In the genomic region with DNA sequence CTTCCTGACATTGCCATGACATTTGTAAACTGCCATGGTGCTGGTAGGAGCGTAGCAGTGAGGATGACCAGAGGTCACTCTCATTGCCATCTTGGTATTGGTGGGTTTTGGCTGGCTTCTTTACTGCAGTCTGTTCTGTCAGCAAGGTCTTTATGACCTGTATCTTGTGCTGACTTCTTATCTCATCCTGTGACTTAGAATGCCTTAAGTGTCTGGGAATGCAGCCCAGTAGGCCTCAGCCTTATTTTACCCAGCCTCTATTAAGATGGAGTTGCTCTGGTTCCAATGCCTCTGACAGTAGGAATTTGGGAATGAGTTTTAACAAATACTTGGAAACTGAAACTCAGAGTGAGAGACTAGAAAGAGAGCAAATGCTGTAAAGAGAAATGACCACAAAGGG, we compare ENCODE assay signal across 16 cellular contexts. TPM values are rescaled to one million over a fixed set of nuclear protein-coding genes. Genes with fewer than 3 reads are reported as not detected.
DNase-seq lines count a peak whose midpoint lies in the region; FAIRE-seq and TF ChIP-seq lines count a peak whose summit lies in the region.
"Had no signal": no experiment of that assay in that cellular context is flagged by ENCODE, and none has a peak within 500 bp of the region (broad histone marks: within the 10 kb centered on the region; RNA-seq: fewer than 3 reads in every experiment).

No MANE protein-coding gene starts in this region.

- H3K9ac ChIP-seq in astrocyte (ENCODE audit: low read length), result no peak overlapping the region

- intact Hi-C loops in testis (cut with DNase I; ENCODE audit: low total_unique reads) (no loop called here), stomach (cut with DNase I; ENCODE audit: low total_unique reads) (no loop called here), ovary (cut with DNase I) (no loop called here)

- H3K36me3 ChIP-seq in astrocyte (ENCODE audit: insufficient read depth, low read length) (no peaks in the 10 kb centered on the region), testis (ENCODE audit: low read depth, missing control alignments) (no peaks in the 10 kb centered on the region), stomach (no peaks in the 10 kb centered on the region), ovary (no peaks in the 10 kb centered on the region)

- peak overlapping the region; percentile 68 for H3K27ac Mint-ChIP-seq in astrocyte (ENCODE audit: unreplicated experiment)

- no peak for TF ChIP-seq EP300 in stomach (IDR thresholded peaks at IDR 0.05)
- no peak for TF ChIP-seq EP300 in ovary (IDR thresholded peaks at IDR 0.05)

- H3K9me3 ChIP-seq in astrocyte (ENCODE audit: insufficient read depth, low read depth, low read length), result no peaks in the 10 kb centered on the region
- H3K9me3 ChIP-seq in testis, result no peaks in the 10 kb centered on the region
- no peaks in the 10 kb centered on the region for H3K9me3 ChIP-seq in stomach
- H3K9me3 ChIP-seq in ovary, result no peaks in the 10 kb centered on the region

- WGBS in testis, 2 donors, result 67 to 74% methylated on average over 1 of the region's 1 CpG
- 81 to 100% (median 95%) methylated on average over 1 of the region's 1 CpG for WGBS in stomach, 5 donors
- WGBS in ovary, 3 donors, result 52 to 63% (median 53%) methylated on average over 1 of the region's 1 CpG

- no peak for TF ChIP-seq POLR2A in testis (IDR thresholded peaks at IDR 0.05)
- no peak for TF ChIP-seq POLR2A in stomach (IDR thresholded peaks at IDR 0.05)
- no peak for TF ChIP-seq POLR2A in ovary (IDR thresholded peaks at IDR 0.05)

- no peak overlapping the region for H2AFZ ChIP-seq in astrocyte (ENCODE audit: low read depth, low read length)

- no peak overlapping the region for H3K4me3 Mint-ChIP-seq in astrocyte (ENCODE audit: unreplicated experiment)

- no peak overlapping the region for H3K4me2 ChIP-seq in astrocyte (ENCODE audit: low read length)

- H3K27me3 ChIP-seq in astrocyte (ENCODE audit: insufficient read depth, low read length) (peaks cover 6% of the 10 kb centered on the region), testis (no peaks in the 10 kb centered on the region), stomach (peaks cover 0 to 11% (median 0%) of the 10 kb centered on the region in 3 donors), ovary (no peaks in the 10 kb centered on the region)

- H4K20me1 ChIP-seq in astrocyte (ENCODE audit: insufficient read depth, low read length), result no peaks in the 10 kb centered on the region

- peaks cover 12% of the 10 kb centered on the region for H3K4me1 Mint-ChIP-seq in astrocyte (ENCODE audit: low read depth, unreplicated experiment)

- H3K9me3 Mint-ChIP-seq in astrocyte (ENCODE audit: unreplicated experiment), result peaks cover 2% of the 10 kb centered on the region
- H3K9me3 Mint-ChIP-seq: CD14-positive monocyte had no signal

- H3K4me3 ChIP-seq in astrocyte (ENCODE audit: insufficient read depth, low read depth, low read length) (no peak overlapping the region), testis (no peak overlapping the region), stomach (no peak overlapping the region), ovary (no peak overlapping the region)

- peaks cover 42% of the 10 kb centered on the region for H3K27me3 Mint-ChIP-seq in astrocyte (ENCODE audit: low read depth, unreplicated experiment)

- peaks cover 2% of the 10 kb centered on the region for H3K36me3 Mint-ChIP-seq in astrocyte (ENCODE audit: low read depth, unreplicated experiment)
- H3K36me3 Mint-ChIP-seq: CD14-positive monocyte had no signal

- no peak for FAIRE-seq in astrocyte (lab: Jason Lieb, UNC)
- FAIRE-seq in urothelium cell line (lab: Jason Lieb, UNC), result no peak

- H3K4me1 ChIP-seq in astrocyte (ENCODE audit: insufficient read depth, low read length) (no peaks in the 10 kb centered on the region), testis (peaks cover 4% of the 10 kb centered on the region), stomach (no peaks in the 10 kb centered on the region), ovary (ENCODE audit: insufficient read depth) (no peaks in the 10 kb centered on the region)

- no peaks in the 10 kb centered on the region for H3K79me2 ChIP-seq in astrocyte (ENCODE audit: insufficient read depth, low read length)

- TF ChIP-seq CTCF in astrocyte (IDR thresholded peaks at IDR 0.05; ENCODE audit: insufficient read depth, low read depth, low read length), result no peak
- TF ChIP-seq CTCF in testis (IDR thresholded peaks at IDR 0.05), result no peak
- no peak for TF ChIP-seq CTCF in stomach (IDR thresholded peaks at IDR 0.05)
- TF ChIP-seq CTCF in ovary (IDR thresholded peaks at IDR 0.05), result no peak

- no peak overlapping the region for H3K27ac ChIP-seq in astrocyte (ENCODE audit: low read depth, low read length)
- H3K27ac ChIP-seq in testis, result peak overlapping the region; percentile 3 to 7
- no peak overlapping the region for H3K27ac ChIP-seq in stomach
- H3K27ac ChIP-seq in ovary, result peak overlapping the region in 1 of 2 donors; percentile 24

- peak; percentile 5 for DNase-seq in MV-4-11 (lab: John Stamatoyannopoulos, UW)
- DNase-seq in astrocyte (ENCODE audit: low read depth), result peak; percentile 24
- DNase-seq in islet precursor cell, result peak; percentile 72
- DNase-seq in testis, result no peak
- no peak for DNase-seq in urothelium cell line (ENCODE audit: low spot score)
- no peak for DNase-seq in stomach
- DNase-seq in stimulated activated CD4-positive, alpha-beta T cell treated with anti-CD3 and anti-CD28 coated beads, Interleukin-4, amount 100 ng/mL, for 24 hours, result no peak
- DNase-seq in ovary, result no peak
- DNase-seq: ACHN, AML-193, GOT3, NCI-H1436, NCI-H2029 treated with DMSO at 0.1 percent for 48 hours, NCI-H510A treated with DMSO at 0.1 percent for 48 hours, NCI-H82 had no signal

RNA-seq across cellular contexts. Expression of gene RHOU, which starts 50.2 kb away (rescaled TPM):
- total RNA-seq in astrocyte (3.5 and 6.1 TPM in 2 replicates), testis (10 to 100 TPM; 31.0 to 33.6 TPM), stomach (10 to 100 TPM in 4 of 5 donors, 1 to 10 TPM in 1; 1.2 to 75.5 (median 30.0) TPM), ovary (100 to 1,000 TPM in 1 of 7 donors, 10 to 100 TPM in 6; 20.5 to 131 (median 53.8) TPM)
- polyA plus RNA-seq in testis (ENCODE audit: insufficient read depth, low read depth, low replicate concordance) (32.6 TPM), stomach (10 to 100 TPM; 15.5 to 35.6 (median 16.9) TPM), ovary (10 to 100 TPM; 21.3 to 37.8 TPM)

Comparison
In these comparisons a context has a peak if more than half of its experiments do, and no peak if none do; other contexts are left out.
1. DNase-seq: peak in MV-4-11 (single experiment), astrocyte (single experiment) and islet precursor cell (single experiment); none in testis (single experiment), urothelium cell line (single experiment), stomach (single experiment), stimulated activated CD4-positive, alpha-beta T cell treated with anti-CD3 and anti-CD28 coated beads, Interleukin-4, amount 100 ng/mL, for 24 hours (single experiment) and ovary (0 of 5).
2. H3K27ac ChIP-seq: peak in testis (2 of 2); none in astrocyte (single experiment) and stomach (0 of 5).